In genomic region chr6:106094261-106094963, GRCh38 we compare ENCODE assay signal across 1 cellular context.
TF ChIP-seq lines count a peak whose summit lies in the region.

No MANE protein-coding gene starts in this region.

TF ChIP-seq in GM23338, 12 proteins besides CTCF, POLR2A, EP300 and RAD21 (continued from another document):
- TF ChIP-seq ZNF462 (CRISPR knock-in tag; IDR thresholded peaks at IDR 0.05): no peak
- no peak for TF ChIP-seq EZH2 (IDR thresholded peaks at IDR 0.05; ENCODE audit: low read depth, unreplicated experiment)
- TF ChIP-seq ZNF331 (CRISPR knock-in tag; IDR thresholded peaks at IDR 0.05; ENCODE audit: low read depth): no peak
- TF ChIP-seq JUNB (IDR thresholded peaks at IDR 0.05; ENCODE audit: unreplicated experiment): no peak
- no peak for TF ChIP-seq REST (IDR thresholded peaks at IDR 0.05; ENCODE audit: unreplicated experiment)
- TF ChIP-seq ETS1 (IDR thresholded peaks at IDR 0.05): no peak
